ENCODE assay signal across 17 cellular contexts in genomic region chr6:40588480-40588879, GRCh38. TPM values are rescaled to one million over a fixed set of nuclear protein-coding genes. Genes with fewer than 3 reads are reported as not detected.
A peak's percentile ranks its signal among the peaks of the same experiment; 100 is the strongest.
DNase-seq lines count a peak whose midpoint lies in the region; ATAC-seq and TF ChIP-seq lines count a peak whose summit lies in the region.
"Had no signal": no experiment of that assay in that cellular context is flagged by ENCODE, and none has a peak within 500 bp of the region (broad histone marks: within the 10 kb centered on the region; RNA-seq: fewer than 3 reads in every experiment).

No MANE protein-coding gene starts in this region.

- H3K4me1 ChIP-seq in SJCRH30, result no peaks in the 10 kb centered on the region
- H3K4me1 ChIP-seq in effector memory CD4-positive, alpha-beta T cell (ENCODE audit: control insufficient read depth, insufficient read depth, low read length, poor library complexity, severe bottlenecking), result no peaks in the 10 kb centered on the region
- H3K4me1 ChIP-seq: colonic mucosa had no signal

- no peaks in the 10 kb centered on the region for H3K36me3 Mint-ChIP-seq in natural killer cell
- H3K36me3 Mint-ChIP-seq in natural killer cell treated with Interleukin-12 subunit alpha and Interleukin-12 subunit beta and Interleukin-15 and Interleukin-18, amount 100 ng/mL, for 72 hours, result no peaks in the 10 kb centered on the region
- H3K36me3 Mint-ChIP-seq in central memory CD8-positive, alpha-beta T cell (ENCODE audit: insufficient read depth), result peaks cover 7% of the 10 kb centered on the region

- H3K27ac Mint-ChIP-seq in natural killer cell, result peak overlapping the region in 1 of 2 donors; percentile 88
- H3K27ac Mint-ChIP-seq in natural killer cell treated with Interleukin-12 subunit alpha and Interleukin-12 subunit beta and Interleukin-15 and Interleukin-18, amount 100 ng/mL, for 72 hours, result no peak overlapping the region
- H3K27ac Mint-ChIP-seq in central memory CD8-positive, alpha-beta T cell (ENCODE audit: low read depth), result no peak overlapping the region

- peaks cover 0 to 3% of the 10 kb centered on the region in 2 donors for H3K27me3 Mint-ChIP-seq in natural killer cell (ENCODE audit: low read depth in 2 of 2)
- peaks cover 6 to 9% of the 10 kb centered on the region in 2 donors for H3K27me3 Mint-ChIP-seq in natural killer cell treated with Interleukin-12 subunit alpha and Interleukin-12 subunit beta and Interleukin-15 and Interleukin-18, amount 100 ng/mL, for 72 hours
- peaks cover 49% of the 10 kb centered on the region for H3K27me3 Mint-ChIP-seq in central memory CD8-positive, alpha-beta T cell

- H3K4me1 Mint-ChIP-seq in natural killer cell, result peaks cover 0 to 44% of the 10 kb centered on the region in 2 donors
- H3K4me1 Mint-ChIP-seq in natural killer cell treated with Interleukin-12 subunit alpha and Interleukin-12 subunit beta and Interleukin-15 and Interleukin-18, amount 100 ng/mL, for 72 hours (ENCODE audit: low read depth in 2 of 2), result peaks cover 25 to 26% of the 10 kb centered on the region in 2 donors
- peaks cover 14% of the 10 kb centered on the region for H3K4me1 Mint-ChIP-seq in central memory CD8-positive, alpha-beta T cell

- no peaks in the 10 kb centered on the region for H3K9me3 ChIP-seq in SJCRH30 (replicated peaks)
- H3K9me3 ChIP-seq in effector memory CD4-positive, alpha-beta T cell (ENCODE audit: control insufficient read depth, low read length), result no peaks in the 10 kb centered on the region
- H3K9me3 ChIP-seq: colonic mucosa, testis had no signal

- no peak overlapping the region for H3K27ac ChIP-seq in SJCRH30
- H3K27ac ChIP-seq in effector memory CD4-positive, alpha-beta T cell (ENCODE audit: insufficient read depth, low read length, poor library complexity, severe bottlenecking), result no peak overlapping the region
- H3K27ac ChIP-seq: colonic mucosa, testis had no signal

- H3K4me3 Mint-ChIP-seq in natural killer cell, result peak overlapping the region; percentile 79
- H3K4me3 Mint-ChIP-seq in natural killer cell treated with Interleukin-12 subunit alpha and Interleukin-12 subunit beta and Interleukin-15 and Interleukin-18, amount 100 ng/mL, for 72 hours, result no peak overlapping the region
- H3K4me3 Mint-ChIP-seq in central memory CD8-positive, alpha-beta T cell, result peak overlapping the region; percentile 58

- no peaks in the 10 kb centered on the region for H3K27me3 ChIP-seq in SJCRH30
- peaks cover 8% of the 10 kb centered on the region for H3K27me3 ChIP-seq in effector memory CD4-positive, alpha-beta T cell (replicated peaks; ENCODE audit: control insufficient read depth, insufficient read depth, low read length, poor library complexity, severe bottlenecking)
- H3K27me3 ChIP-seq: testis had no signal

- intact Hi-C loops in natural killer cell (cut with micrococcal nuclease), result loop anchor here (2.0 kb wide), 1 partner anchor 110 kb away; no protein-coding TSS in a partner anchor

- H3K4me3 ChIP-seq in SJCRH30, result no peak overlapping the region
- H3K4me3 ChIP-seq in effector memory CD4-positive, alpha-beta T cell (ENCODE audit: insufficient read depth, low read depth, low read length, poor library complexity, severe bottlenecking), result no peak overlapping the region

- ATAC-seq in natural killer cell (no peak), HG03108 (IDR thresholded peaks at IDR 0.05; ENCODE audit: unreplicated experiment) (no peak)
- no peak for ATAC-seq in natural killer cell treated with Interleukin-12 subunit alpha and Interleukin-12 subunit beta and Interleukin-15 and Interleukin-18, amount 100 ng/mL, for 72 hours
- ATAC-seq in central memory CD8-positive, alpha-beta T cell (replicated peaks; ENCODE audit: extremely low read depth, poor library complexity, severe bottlenecking), result no peak

- no peaks in the 10 kb centered on the region for H3K36me3 ChIP-seq in SJCRH30
- no peaks in the 10 kb centered on the region for H3K36me3 ChIP-seq in effector memory CD4-positive, alpha-beta T cell (ENCODE audit: control insufficient read depth, insufficient read depth, low read length)
- H3K36me3 ChIP-seq: colonic mucosa had no signal

- no peaks in the 10 kb centered on the region for H3K9me3 Mint-ChIP-seq in natural killer cell
- H3K9me3 Mint-ChIP-seq in natural killer cell treated with Interleukin-12 subunit alpha and Interleukin-12 subunit beta and Interleukin-15 and Interleukin-18, amount 100 ng/mL, for 72 hours, result no peaks in the 10 kb centered on the region
- no peaks in the 10 kb centered on the region for H3K9me3 Mint-ChIP-seq in central memory CD8-positive, alpha-beta T cell

- TF ChIP-seq CTCF in natural killer cell (IDR thresholded peaks at IDR 0.05), result no peak

- DNase-seq in natural killer cell (no peak), NCI-H146 treated with DMSO at 0.1 percent for 48 hours (lab: John Stamatoyannopoulos, UW; ENCODE audit: unreplicated experiment) (peak; percentile 19), SJCRH30 (no peak)
- DNase-seq in natural killer cell treated with Interleukin-12 subunit alpha and Interleukin-12 subunit beta and Interleukin-15 and Interleukin-18, amount 100 ng/mL, for 72 hours (ENCODE audit: low spot score), result no peak
- DNase-seq in central memory CD8-positive, alpha-beta T cell (ENCODE audit: low spot score in 2 of 2), result no peak
- DNase-seq in effector memory CD4-positive, alpha-beta T cell, result no peak
- DNase-seq: activated naive CD4-positive, alpha-beta T cell treated with Interleukin-2 at 50 U/mL for 16 hours; activated T-cell treated with anti-CD3 and anti-CD28 coated beads for 4 hours; GDM1; Kasumi-1; NCI-H1436 treated with DMSO at 0.1 percent for 48 hours had no signal

RNA-seq across cellular contexts. Expression of gene LRFN2, which starts 1.3 kb away (rescaled TPM):
- total RNA-seq in natural killer cell, result 1 to 10 TPM; 3.0 to 3.6 (median 3.5) TPM
- under 1 TPM; 0.29 to 0.50 TPM for total RNA-seq in natural killer cell treated with Interleukin-12 subunit alpha and Interleukin-12 subunit beta and Interleukin-15 and Interleukin-18, amount 100 ng/mL, for 72 hours
- not detected in 2 replicates for total RNA-seq in SJCRH30 (2014; rRNA removed; shearing (Covaris generic))
- total RNA-seq: mucosa of gallbladder, osteocyte, right cardiac atrium had no signal
